ENCODE assay signal across 19 cellular contexts in the genomic region with DNA sequence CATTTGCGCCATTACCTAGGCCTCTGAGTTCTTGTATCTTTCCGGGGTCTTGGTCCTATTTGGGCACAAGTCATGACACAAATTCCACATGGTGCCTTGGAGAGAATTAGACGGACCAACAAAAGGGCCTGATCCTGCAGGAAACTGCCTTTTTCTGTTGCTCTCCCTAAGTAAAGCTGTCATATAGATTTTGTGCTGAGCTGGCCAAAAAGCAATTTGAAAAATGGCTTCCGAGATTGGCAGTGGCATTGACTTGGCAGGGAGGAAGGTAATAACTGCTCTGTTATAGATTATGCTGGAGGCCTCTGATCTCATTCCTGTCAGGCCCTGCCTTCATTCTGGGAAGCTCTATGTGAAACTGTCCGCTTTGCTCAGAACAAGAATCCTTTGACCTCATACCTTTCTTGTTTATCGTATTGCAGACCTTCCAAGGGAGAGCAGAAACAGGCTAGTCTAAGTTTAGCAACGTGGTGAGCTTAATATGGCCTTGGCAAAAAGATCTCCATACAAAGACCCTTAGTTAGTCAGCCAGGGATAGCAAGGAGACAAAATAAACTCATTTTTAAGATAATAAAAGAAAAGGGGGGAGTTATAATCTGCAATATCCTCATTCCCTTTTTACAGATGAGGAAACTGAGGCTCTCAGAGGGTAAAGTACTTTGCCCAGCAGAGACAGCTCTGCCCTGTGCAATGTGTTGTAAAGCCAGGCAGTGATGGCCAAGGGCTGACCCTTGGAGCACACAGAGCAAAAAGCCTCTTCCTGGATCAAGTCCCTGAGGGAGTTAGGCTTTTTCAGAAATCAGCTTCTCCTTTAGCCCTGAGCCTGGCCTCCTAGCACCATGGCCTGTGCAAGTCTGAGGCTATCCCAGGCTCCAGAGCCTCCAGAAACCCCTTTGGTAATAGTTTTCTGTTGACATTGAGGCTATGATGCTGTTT.
A peak's percentile ranks its signal among the peaks of the same experiment; 100 is the strongest.
DNase-seq lines count a peak whose midpoint lies in the region; ATAC-seq, FAIRE-seq and TF ChIP-seq lines count a peak whose summit lies in the region.
"Had no signal": no experiment of that assay in that cellular context is flagged by ENCODE, and none has a peak within 500 bp of the region (broad histone marks: within the 10 kb centered on the region; RNA-seq: fewer than 3 reads in every experiment).

No MANE protein-coding gene starts in this region.

- TF ChIP-seq RAD21 in SK-N-SH (IDR thresholded peaks at IDR 0.05; ENCODE audit: low read length) (no peak), K562 (CRISPR knock-in tag; conservative IDR thresholded peaks at IDR 0.05 in 1 of 2, IDR thresholded peaks at IDR 0.05 in 1 of 2) (no peak)

- no peak for TF ChIP-seq EP300 in SK-N-SH (IDR thresholded peaks at IDR 0.05; ENCODE audit: borderline replicate concordance in 1 of 2, low read depth in 1 of 2, low read length in 1 of 2)
- no peak for TF ChIP-seq EP300 in K562 (IDR thresholded peaks at IDR 0.05; ENCODE audit: low read length)

- no peak for DNase-seq in SK-N-SH
- DNase-seq in K562 (ENCODE audit: extremely low read depth in 1 of 4, low spot score in 3 of 4), result no peak
- no peak for DNase-seq in midbrain (lab: John Stamatoyannopoulos, UW)
- no peak for DNase-seq in G401 (ENCODE audit: low spot score)
- DNase-seq in hepatic stellate cell (ENCODE audit: low spot score), result no peak
- DNase-seq: EL, MG63, NCI-H1092, NCI-H1436, NCI-H187 treated with DMSO at 0.1 percent for 48 hours, NCI-H2107, NCI-H226, NCI-H524 treated with DMSO at 0.1 percent for 48 hours, NCI-H82, SHP77 had no signal

- H3K79me2 ChIP-seq in SK-N-SH (ENCODE audit: insufficient read depth) (no peaks in the 10 kb centered on the region), K562 (ENCODE audit: control insufficient read depth, insufficient read depth, low read length) (no peaks in the 10 kb centered on the region)

- H3K27ac ChIP-seq in SK-N-SH (ENCODE audit: low read depth in 2 of 2, low read length in 1 of 2), result no peak overlapping the region
- H3K27ac ChIP-seq in BLaER1, result no peak overlapping the region
- no peak overlapping the region for H3K27ac ChIP-seq in K562 (ENCODE audit: extremely low read depth, low read depth, low read length)
- H3K27ac ChIP-seq in muscle layer of duodenum (ENCODE audit: low read length), result peak overlapping the region; percentile 3

- TF ChIP-seq CTCF in SK-N-SH (IDR thresholded peaks at IDR 0.05) (no peak), K562 (IDR thresholded peaks at IDR 0.05 in 2 of 3, conservative IDR thresholded peaks at IDR 0.05 in 1 of 3; ENCODE audit: insufficient read depth in 2 of 3, low read depth in 1 of 3, low read length in 3 of 3) (no peak)

- H2AFZ ChIP-seq in SK-N-SH (ENCODE audit: low read depth) (no peak overlapping the region), K562 (ENCODE audit: low read depth, low read length) (no peak overlapping the region)

- H3K27me3 ChIP-seq in SK-N-SH (ENCODE audit: insufficient read depth), result no peaks in the 10 kb centered on the region
- H3K27me3 ChIP-seq in BLaER1, result no peaks in the 10 kb centered on the region
- H3K27me3 ChIP-seq in K562 (ENCODE audit: control insufficient read depth in 2 of 2, insufficient read depth in 2 of 2, low read length in 2 of 2), result peaks cover 0 to 4% of the 10 kb centered on the region in 2 experiments; a peak in 2 of 5 replicates
- H3K27me3 ChIP-seq in muscle layer of duodenum (ENCODE audit: low read depth, low read length), result no peaks in the 10 kb centered on the region

- WGBS in SK-N-SH (ENCODE audit: low lambda C conversion rate), result 47% methylated on average over 7 of the region's 7 CpGs
- WGBS in K562 (ENCODE audit: insufficient coverage, low coverage, missing lambda C conversion rate), result 0% methylated on average over 7 of the region's 7 CpGs

- H3K9me1 ChIP-seq in K562 (ENCODE audit: control insufficient read depth, insufficient read depth, low read length), result no peaks in the 10 kb centered on the region

- H3K9me3 ChIP-seq in SK-N-SH (no peaks in the 10 kb centered on the region), BLaER1 (no peaks in the 10 kb centered on the region), K562 (replicated peaks; ENCODE audit: control insufficient read depth, insufficient read depth, low read depth, low read length) (no peaks in the 10 kb centered on the region), muscle layer of duodenum (ENCODE audit: control insufficient read depth in 1 of 2, low read length in 2 of 2) (no peaks in the 10 kb centered on the region)
- H3K9me3 ChIP-seq: MG63 had no signal

- POLR2A ChIA-PET in SK-N-SH (lab: Yijun Ruan, JAX), result no interaction called here
- POLR2A ChIA-PET in K562 (lab: Yijun Ruan, JAX), result no interaction called here

- H4K20me1 ChIP-seq in SK-N-SH (ENCODE audit: insufficient read depth), result no peaks in the 10 kb centered on the region
- no peaks in the 10 kb centered on the region for H4K20me1 ChIP-seq in BLaER1
- no peaks in the 10 kb centered on the region for H4K20me1 ChIP-seq in K562 (replicated peaks; ENCODE audit: control insufficient read depth, insufficient read depth, low read length)

- no peak overlapping the region for H3K4me2 ChIP-seq in SK-N-SH
- H3K4me2 ChIP-seq in BLaER1, result peak overlapping the region; percentile 33; the same call in 1 of the 2 replicates
- no peak overlapping the region for H3K4me2 ChIP-seq in K562 (ENCODE audit: insufficient read depth, low read length)

- H3K9ac ChIP-seq in SK-N-SH (no peak overlapping the region), BLaER1 (no peak overlapping the region), K562 (ENCODE audit: insufficient read depth in 1 of 2, low read depth in 2 of 2, low read length in 2 of 2) (no peak overlapping the region)

- peaks cover 0 to 4% of the 10 kb centered on the region in 2 experiments; a peak in 1 of 4 replicates for H3K4me1 ChIP-seq in SK-N-SH (ENCODE audit: control insufficient read depth in 1 of 2, insufficient read depth in 2 of 2, low read depth in 1 of 2, low read length in 1 of 2)
- peaks cover 6% of the 10 kb centered on the region for H3K4me1 ChIP-seq in BLaER1
- H3K4me1 ChIP-seq in K562 (replicated peaks in 1 of 2; ENCODE audit: control insufficient read depth in 2 of 2, insufficient read depth in 2 of 2, low read length in 2 of 2), result no peaks in the 10 kb centered on the region
- H3K4me1 ChIP-seq in muscle layer of duodenum (ENCODE audit: control insufficient read depth in 1 of 2, insufficient read depth in 2 of 2, low read length in 2 of 2), result no peaks in the 10 kb centered on the region

- no peak for TF ChIP-seq POLR2A in K562 (conservative IDR thresholded peaks at IDR 0.05)

- H3K4me3 ChIP-seq in SK-N-SH (ENCODE audit: low read depth in 2 of 2, low read length in 1 of 2) (no peak overlapping the region), BLaER1 (no peak overlapping the region), K562 (no peak overlapping the region), muscle layer of duodenum (ENCODE audit: low read depth in 1 of 2, low read length in 2 of 2) (no peak overlapping the region)
- H3K4me3 ChIP-seq: MG63 had no signal

- H3F3A ChIP-seq in SK-N-SH (replicated peaks; ENCODE audit: insufficient read depth), result no peaks in the 10 kb centered on the region

- in situ Hi-C loops in K562 (cut with MboI) (no loop called here), G401 (cut with HindIII; ENCODE audit: low sequenced_read_pairs) (no loop called here)

- intact Hi-C loops in K562 (cut with micrococcal nuclease), result no loop called here

- no peaks in the 10 kb centered on the region for H3K36me3 ChIP-seq in SK-N-SH (replicated peaks in 1 of 2; ENCODE audit: control insufficient read depth in 1 of 2, insufficient read depth in 2 of 2, low read length in 1 of 2)
- no peaks in the 10 kb centered on the region for H3K36me3 ChIP-seq in BLaER1
- no peaks in the 10 kb centered on the region for H3K36me3 ChIP-seq in K562 (ENCODE audit: control insufficient read depth, insufficient read depth, low read length)
- no peaks in the 10 kb centered on the region for H3K36me3 ChIP-seq in muscle layer of duodenum (ENCODE audit: control insufficient read depth in 1 of 2, insufficient read depth in 2 of 2, low read length in 2 of 2)
- H3K36me3 ChIP-seq: MG63 had no signal

- BruUV-seq in K562 (replicated peaks; lab: Mats Ljungman, UMichigan), result no TSS peak

- no peak; the same call in 2 of the 3 replicates for ATAC-seq in SK-N-SH treated with all-trans-retinoic acid at 6 μM for 48 hours
- ATAC-seq in K562, result no peak

- CTCF ChIA-PET in SK-N-SH (lab: Yijun Ruan, JAX) (interaction anchor here (1.1 to 1.5 kb wide), 2 partner anchors 12 to 40 kb away, joined by 3 to 6 read pairs; no protein-coding TSS in a partner anchor), K562 (lab: Yijun Ruan, JAX; ENCODE audit: low intra/inter-chr PET ratio) (no interaction called here)

- H3K9me2 ChIP-seq in SK-N-SH, result no peaks in the 10 kb centered on the region

- no peak for FAIRE-seq in K562 (lab: Jason Lieb, UNC)
- FAIRE-seq: H54 had no signal

TF ChIP-seq in SK-N-SH, 30 proteins besides CTCF, POLR2A, EP300 and RAD21 (continues in another document):
- TF ChIP-seq TCF12 (IDR thresholded peaks at IDR 0.05), result no peak
- no peak for TF ChIP-seq MXI1 (IDR thresholded peaks at IDR 0.05; ENCODE audit: low read depth, low read length)
- TF ChIP-seq MEF2A (IDR thresholded peaks at IDR 0.05; ENCODE audit: borderline replicate concordance, low read depth), result no peak
- TF ChIP-seq FOXJ3 (CRISPR knock-in tag; IDR thresholded peaks at IDR 0.05), result no peak

TF ChIP-seq in K562, 482 proteins besides CTCF, POLR2A, EP300 and RAD21 (continues in another document):
- TF ChIP-seq ZNF316 (IDR thresholded peaks at IDR 0.05), result peak; percentile 30; the same call in 1 of the 2 replicates
- no peak for TF ChIP-seq ZC3H11A (IDR thresholded peaks at IDR 0.05; ENCODE audit: low read depth, low read length)
- no peak for TF ChIP-seq STAT6 (CRISPR knock-in tag; IDR thresholded peaks at IDR 0.05)
- TF ChIP-seq SRSF9 (IDR thresholded peaks at IDR 0.05; ENCODE audit: borderline replicate concordance, low read depth, low read length), result no peak
